Comparison of ENCODE assay signal across 1 cellular context in the genomic region with DNA sequence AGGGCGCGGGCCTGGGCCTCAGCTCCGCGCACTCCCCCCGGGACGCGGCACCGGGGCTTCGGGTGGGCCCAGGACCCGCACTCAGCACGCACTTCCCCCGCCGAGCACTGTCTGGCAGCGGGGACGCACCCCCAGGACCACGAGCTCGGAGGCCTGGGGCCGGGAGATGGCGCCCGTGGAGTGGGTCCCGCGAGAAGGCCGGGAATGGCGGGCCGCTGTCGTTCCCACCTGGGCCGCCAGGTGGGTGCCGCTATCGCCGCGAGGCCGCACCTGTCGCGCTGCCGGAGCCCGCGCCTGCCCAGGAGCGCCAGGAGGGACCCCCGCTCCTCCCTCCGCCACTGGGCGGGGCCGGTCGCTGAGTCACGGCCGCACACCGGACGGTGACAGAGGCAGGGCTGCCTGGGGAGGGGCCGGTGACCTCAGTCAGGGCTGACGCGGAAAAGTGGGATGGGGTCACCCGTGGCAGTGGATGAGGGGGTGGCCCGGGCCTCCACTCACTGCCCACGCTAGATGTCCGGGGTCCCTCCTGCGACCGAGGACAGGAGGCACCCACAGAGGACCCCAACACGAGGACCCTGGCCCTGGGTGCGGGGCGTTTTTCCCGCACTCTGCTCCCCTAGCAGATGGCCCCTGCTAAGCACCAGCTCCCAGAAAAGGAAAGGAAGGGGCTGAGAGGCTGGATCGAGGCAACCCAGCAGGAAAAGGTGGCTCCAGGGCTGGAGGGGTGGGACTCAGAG.
TF ChIP-seq lines count a peak whose summit lies in the region.

No MANE protein-coding gene starts in this region.

TF ChIP-seq in K562, 482 proteins besides CTCF, POLR2A, EP300 and RAD21 (continued from another document and continues in another):
- TF ChIP-seq, protein P1, sequence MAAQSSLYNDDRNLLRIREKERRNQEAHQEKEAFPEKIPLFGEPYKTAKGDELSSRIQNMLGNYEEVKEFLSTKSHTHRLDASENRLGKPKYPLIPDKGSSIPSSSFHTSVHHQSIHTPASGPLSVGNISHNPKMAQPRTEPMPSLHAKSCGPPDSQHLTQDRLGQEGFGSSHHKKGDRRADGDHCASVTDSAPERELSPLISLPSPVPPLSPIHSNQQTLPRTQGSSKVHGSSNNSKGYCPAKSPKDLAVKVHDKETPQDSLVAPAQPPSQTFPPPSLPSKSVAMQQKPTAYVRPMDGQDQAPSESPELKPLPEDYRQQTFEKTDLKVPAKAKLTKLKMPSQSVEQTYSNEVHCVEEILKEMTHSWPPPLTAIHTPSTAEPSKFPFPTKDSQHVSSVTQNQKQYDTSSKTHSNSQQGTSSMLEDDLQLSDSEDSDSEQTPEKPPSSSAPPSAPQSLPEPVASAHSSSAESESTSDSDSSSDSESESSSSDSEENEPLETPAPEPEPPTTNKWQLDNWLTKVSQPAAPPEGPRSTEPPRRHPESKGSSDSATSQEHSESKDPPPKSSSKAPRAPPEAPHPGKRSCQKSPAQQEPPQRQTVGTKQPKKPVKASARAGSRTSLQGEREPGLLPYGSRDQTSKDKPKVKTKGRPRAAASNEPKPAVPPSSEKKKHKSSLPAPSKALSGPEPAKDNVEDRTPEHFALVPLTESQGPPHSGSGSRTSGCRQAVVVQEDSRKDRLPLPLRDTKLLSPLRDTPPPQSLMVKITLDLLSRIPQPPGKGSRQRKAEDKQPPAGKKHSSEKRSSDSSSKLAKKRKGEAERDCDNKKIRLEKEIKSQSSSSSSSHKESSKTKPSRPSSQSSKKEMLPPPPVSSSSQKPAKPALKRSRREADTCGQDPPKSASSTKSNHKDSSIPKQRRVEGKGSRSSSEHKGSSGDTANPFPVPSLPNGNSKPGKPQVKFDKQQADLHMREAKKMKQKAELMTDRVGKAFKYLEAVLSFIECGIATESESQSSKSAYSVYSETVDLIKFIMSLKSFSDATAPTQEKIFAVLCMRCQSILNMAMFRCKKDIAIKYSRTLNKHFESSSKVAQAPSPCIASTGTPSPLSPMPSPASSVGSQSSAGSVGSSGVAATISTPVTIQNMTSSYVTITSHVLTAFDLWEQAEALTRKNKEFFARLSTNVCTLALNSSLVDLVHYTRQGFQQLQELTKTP (IDR thresholded peaks at IDR 0.05; ENCODE audit: low read depth in 1 of 2, partially characterized antibody in 2 of 2) = no peak
- TF ChIP-seq, protein P2, sequence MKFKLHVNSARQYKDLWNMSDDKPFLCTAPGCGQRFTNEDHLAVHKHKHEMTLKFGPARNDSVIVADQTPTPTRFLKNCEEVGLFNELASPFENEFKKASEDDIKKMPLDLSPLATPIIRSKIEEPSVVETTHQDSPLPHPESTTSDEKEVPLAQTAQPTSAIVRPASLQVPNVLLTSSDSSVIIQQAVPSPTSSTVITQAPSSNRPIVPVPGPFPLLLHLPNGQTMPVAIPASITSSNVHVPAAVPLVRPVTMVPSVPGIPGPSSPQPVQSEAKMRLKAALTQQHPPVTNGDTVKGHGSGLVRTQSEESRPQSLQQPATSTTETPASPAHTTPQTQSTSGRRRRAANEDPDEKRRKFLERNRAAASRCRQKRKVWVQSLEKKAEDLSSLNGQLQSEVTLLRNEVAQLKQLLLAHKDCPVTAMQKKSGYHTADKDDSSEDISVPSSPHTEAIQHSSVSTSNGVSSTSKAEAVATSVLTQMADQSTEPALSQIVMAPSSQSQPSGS (CRISPR knock-in tag; IDR thresholded peaks at IDR 0.05) = no peak
- TF ChIP-seq, protein P3, sequence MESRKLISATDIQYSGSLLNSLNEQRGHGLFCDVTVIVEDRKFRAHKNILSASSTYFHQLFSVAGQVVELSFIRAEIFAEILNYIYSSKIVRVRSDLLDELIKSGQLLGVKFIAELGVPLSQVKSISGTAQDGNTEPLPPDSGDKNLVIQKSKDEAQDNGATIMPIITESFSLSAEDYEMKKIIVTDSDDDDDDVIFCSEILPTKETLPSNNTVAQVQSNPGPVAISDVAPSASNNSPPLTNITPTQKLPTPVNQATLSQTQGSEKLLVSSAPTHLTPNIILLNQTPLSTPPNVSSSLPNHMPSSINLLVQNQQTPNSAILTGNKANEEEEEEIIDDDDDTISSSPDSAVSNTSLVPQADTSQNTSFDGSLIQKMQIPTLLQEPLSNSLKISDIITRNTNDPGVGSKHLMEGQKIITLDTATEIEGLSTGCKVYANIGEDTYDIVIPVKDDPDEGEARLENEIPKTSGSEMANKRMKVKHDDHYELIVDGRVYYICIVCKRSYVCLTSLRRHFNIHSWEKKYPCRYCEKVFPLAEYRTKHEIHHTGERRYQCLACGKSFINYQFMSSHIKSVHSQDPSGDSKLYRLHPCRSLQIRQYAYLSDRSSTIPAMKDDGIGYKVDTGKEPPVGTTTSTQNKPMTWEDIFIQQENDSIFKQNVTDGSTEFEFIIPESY (CRISPR knock-in tag; IDR thresholded peaks at IDR 0.05) = no peak; the same call in 1 of the 2 replicates
- TF ChIP-seq, protein P4, sequence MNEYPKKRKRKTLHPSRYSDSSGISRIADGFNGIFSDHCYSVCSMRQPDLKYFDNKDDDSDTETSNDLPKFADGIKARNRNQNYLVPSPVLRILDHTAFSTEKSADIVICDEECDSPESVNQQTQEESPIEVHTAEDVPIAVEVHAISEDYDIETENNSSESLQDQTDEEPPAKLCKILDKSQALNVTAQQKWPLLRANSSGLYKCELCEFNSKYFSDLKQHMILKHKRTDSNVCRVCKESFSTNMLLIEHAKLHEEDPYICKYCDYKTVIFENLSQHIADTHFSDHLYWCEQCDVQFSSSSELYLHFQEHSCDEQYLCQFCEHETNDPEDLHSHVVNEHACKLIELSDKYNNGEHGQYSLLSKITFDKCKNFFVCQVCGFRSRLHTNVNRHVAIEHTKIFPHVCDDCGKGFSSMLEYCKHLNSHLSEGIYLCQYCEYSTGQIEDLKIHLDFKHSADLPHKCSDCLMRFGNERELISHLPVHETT (CRISPR knock-in tag; conservative IDR thresholded peaks at IDR 0.05 in 1 of 2, IDR thresholded peaks at IDR 0.05 in 1 of 2) = no peak
- no peak for TF ChIP-seq KLF16 (IDR thresholded peaks at IDR 0.05)
- TF ChIP-seq ZNF699 (CRISPR knock-in tag; IDR thresholded peaks at IDR 0.05; ENCODE audit: insufficient replicate concordance) = no peak
- no peak for TF ChIP-seq NFATC3 (IDR thresholded peaks at IDR 0.05)
- TF ChIP-seq NFYB (IDR thresholded peaks at IDR 0.05; ENCODE audit: extremely low read depth, insufficient read length) = no peak
- no peak for TF ChIP-seq ZNF584 (CRISPR knock-in tag; IDR thresholded peaks at IDR 0.05; ENCODE audit: low read depth)
- TF ChIP-seq HNRNPL (IDR thresholded peaks at IDR 0.05; ENCODE audit: low read depth, low read length) = no peak
- TF ChIP-seq, protein P5, sequence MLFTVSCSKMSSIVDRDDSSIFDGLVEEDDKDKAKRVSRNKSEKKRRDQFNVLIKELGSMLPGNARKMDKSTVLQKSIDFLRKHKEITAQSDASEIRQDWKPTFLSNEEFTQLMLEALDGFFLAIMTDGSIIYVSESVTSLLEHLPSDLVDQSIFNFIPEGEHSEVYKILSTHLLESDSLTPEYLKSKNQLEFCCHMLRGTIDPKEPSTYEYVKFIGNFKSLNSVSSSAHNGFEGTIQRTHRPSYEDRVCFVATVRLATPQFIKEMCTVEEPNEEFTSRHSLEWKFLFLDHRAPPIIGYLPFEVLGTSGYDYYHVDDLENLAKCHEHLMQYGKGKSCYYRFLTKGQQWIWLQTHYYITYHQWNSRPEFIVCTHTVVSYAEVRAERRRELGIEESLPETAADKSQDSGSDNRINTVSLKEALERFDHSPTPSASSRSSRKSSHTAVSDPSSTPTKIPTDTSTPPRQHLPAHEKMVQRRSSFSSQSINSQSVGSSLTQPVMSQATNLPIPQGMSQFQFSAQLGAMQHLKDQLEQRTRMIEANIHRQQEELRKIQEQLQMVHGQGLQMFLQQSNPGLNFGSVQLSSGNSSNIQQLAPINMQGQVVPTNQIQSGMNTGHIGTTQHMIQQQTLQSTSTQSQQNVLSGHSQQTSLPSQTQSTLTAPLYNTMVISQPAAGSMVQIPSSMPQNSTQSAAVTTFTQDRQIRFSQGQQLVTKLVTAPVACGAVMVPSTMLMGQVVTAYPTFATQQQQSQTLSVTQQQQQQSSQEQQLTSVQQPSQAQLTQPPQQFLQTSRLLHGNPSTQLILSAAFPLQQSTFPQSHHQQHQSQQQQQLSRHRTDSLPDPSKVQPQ (CRISPR knock-in tag; IDR thresholded peaks at IDR 0.05; ENCODE audit: borderline replicate concordance) = no peak
- no peak for TF ChIP-seq TFAM (CRISPR knock-in tag; conservative IDR thresholded peaks at IDR 0.05)
- TF ChIP-seq, protein P6, sequence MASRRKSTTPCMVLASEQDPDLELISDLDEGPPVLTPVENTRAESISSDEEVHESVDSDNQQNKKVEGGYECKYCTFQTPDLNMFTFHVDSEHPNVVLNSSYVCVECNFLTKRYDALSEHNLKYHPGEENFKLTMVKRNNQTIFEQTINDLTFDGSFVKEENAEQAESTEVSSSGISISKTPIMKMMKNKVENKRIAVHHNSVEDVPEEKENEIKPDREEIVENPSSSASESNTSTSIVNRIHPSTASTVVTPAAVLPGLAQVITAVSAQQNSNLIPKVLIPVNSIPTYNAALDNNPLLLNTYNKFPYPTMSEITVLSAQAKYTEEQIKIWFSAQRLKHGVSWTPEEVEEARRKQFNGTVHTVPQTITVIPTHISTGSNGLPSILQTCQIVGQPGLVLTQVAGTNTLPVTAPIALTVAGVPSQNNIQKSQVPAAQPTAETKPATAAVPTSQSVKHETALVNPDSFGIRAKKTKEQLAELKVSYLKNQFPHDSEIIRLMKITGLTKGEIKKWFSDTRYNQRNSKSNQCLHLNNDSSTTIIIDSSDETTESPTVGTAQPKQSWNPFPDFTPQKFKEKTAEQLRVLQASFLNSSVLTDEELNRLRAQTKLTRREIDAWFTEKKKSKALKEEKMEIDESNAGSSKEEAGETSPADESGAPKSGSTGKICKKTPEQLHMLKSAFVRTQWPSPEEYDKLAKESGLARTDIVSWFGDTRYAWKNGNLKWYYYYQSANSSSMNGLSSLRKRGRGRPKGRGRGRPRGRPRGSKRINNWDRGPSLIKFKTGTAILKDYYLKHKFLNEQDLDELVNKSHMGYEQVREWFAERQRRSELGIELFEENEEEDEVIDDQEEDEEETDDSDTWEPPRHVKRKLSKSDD (conservative IDR thresholded peaks at IDR 0.05; ENCODE audit: low read length) = no peak
- TF ChIP-seq TAL1 (IDR thresholded peaks at IDR 0.05) = no peak
- TF ChIP-seq ZNF274 (IDR thresholded peaks at IDR 0.05; ENCODE audit: borderline replicate concordance, low read depth, low read length) = no peak
- peak; percentile 77; the same call in 1 of the 2 replicates for TF ChIP-seq ZBED1 (IDR thresholded peaks at IDR 0.05)
- TF ChIP-seq ZNF583 (CRISPR knock-in tag; IDR thresholded peaks at IDR 0.05) = no peak
- no peak for TF ChIP-seq IFI16 (CRISPR knock-in tag; IDR thresholded peaks at IDR 0.05)
- TF ChIP-seq ZFP1 (CRISPR knock-in tag; IDR thresholded peaks at IDR 0.05) = no peak
- TF ChIP-seq ZNF133 (CRISPR knock-in tag; IDR thresholded peaks at IDR 0.05) = no peak
- no peak for TF ChIP-seq ZNF766 (CRISPR knock-in tag; conservative IDR thresholded peaks at IDR 0.05)
- TF ChIP-seq KDM2B (CRISPR knock-in tag; IDR thresholded peaks at IDR 0.05) = no peak
- TF ChIP-seq, protein P7, sequence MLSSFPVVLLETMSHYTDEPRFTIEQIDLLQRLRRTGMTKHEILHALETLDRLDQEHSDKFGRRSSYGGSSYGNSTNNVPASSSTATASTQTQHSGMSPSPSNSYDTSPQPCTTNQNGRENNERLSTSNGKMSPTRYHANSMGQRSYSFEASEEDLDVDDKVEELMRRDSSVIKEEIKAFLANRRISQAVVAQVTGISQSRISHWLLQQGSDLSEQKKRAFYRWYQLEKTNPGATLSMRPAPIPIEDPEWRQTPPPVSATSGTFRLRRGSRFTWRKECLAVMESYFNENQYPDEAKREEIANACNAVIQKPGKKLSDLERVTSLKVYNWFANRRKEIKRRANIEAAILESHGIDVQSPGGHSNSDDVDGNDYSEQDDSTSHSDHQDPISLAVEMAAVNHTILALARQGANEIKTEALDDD (IDR thresholded peaks at IDR 0.05) = no peak
- no peak for TF ChIP-seq NFRKB (IDR thresholded peaks at IDR 0.05; ENCODE audit: low read depth)
- no peak for TF ChIP-seq KAT2B (IDR thresholded peaks at IDR 0.05; ENCODE audit: low read depth, low read length)
- no peak for TF ChIP-seq ZFP30 (CRISPR knock-in tag; IDR thresholded peaks at IDR 0.05; ENCODE audit: borderline replicate concordance)
- no peak for TF ChIP-seq TCF3 (CRISPR knock-in tag; IDR thresholded peaks at IDR 0.05)
- no peak for TF ChIP-seq PYGO2 (tag; IDR thresholded peaks at IDR 0.05)
- no peak for TF ChIP-seq HCFC1 (IDR thresholded peaks at IDR 0.05; ENCODE audit: low read depth, low read length)
- no peak for TF ChIP-seq MTA1 (IDR thresholded peaks at IDR 0.05; ENCODE audit: borderline replicate concordance)
- TF ChIP-seq ZFP36 (IDR thresholded peaks at IDR 0.05; ENCODE audit: low read depth, low read length, partially characterized antibody) = no peak
- TF ChIP-seq, protein P8, sequence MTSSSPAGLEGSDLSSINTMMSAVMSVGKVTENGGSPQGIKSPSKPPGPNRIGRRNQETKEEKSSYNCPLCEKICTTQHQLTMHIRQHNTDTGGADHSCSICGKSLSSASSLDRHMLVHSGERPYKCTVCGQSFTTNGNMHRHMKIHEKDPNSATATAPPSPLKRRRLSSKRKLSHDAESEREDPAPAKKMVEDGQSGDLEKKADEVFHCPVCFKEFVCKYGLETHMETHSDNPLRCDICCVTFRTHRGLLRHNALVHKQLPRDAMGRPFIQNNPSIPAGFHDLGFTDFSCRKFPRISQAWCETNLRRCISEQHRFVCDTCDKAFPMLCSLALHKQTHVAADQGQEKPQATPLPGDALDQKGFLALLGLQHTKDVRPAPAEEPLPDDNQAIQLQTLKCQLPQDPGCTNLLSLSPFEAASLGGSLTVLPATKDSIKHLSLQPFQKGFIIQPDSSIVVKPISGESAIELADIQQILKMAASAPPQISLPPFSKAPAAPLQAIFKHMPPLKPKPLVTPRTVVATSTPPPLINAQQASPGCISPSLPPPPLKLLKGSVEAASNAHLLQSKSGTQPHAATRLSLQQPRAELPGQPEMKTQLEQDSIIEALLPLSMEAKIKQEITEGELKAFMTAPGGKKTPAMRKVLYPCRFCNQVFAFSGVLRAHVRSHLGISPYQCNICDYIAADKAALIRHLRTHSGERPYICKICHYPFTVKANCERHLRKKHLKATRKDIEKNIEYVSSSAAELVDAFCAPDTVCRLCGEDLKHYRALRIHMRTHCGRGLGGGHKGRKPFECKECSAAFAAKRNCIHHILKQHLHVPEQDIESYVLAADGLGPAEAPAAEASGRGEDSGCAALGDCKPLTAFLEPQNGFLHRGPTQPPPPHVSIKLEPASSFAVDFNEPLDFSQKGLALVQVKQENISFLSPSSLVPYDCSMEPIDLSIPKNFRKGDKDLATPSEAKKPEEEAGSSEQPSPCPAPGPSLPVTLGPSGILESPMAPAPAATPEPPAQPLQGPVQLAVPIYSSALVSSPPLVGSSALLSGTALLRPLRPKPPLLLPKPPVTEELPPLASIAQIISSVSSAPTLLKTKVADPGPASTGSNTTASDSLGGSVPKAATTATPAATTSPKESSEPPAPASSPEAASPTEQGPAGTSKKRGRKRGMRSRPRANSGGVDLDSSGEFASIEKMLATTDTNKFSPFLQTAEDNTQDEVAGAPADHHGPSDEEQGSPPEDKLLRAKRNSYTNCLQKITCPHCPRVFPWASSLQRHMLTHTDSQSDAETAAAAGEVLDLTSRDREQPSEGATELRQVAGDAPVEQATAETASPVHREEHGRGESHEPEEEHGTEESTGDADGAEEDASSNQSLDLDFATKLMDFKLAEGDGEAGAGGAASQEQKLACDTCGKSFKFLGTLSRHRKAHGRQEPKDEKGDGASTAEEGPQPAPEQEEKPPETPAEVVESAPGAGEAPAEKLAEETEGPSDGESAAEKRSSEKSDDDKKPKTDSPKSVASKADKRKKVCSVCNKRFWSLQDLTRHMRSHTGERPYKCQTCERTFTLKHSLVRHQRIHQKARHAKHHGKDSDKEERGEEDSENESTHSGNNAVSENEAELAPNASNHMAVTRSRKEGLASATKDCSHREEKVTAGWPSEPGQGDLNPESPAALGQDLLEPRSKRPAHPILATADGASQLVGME (CRISPR knock-in tag; IDR thresholded peaks at IDR 0.05) = no peak
- no peak for TF ChIP-seq ZNF780A (CRISPR knock-in tag; IDR thresholded peaks at IDR 0.05)
- no peak for TF ChIP-seq CHD4 (IDR thresholded peaks at IDR 0.05; ENCODE audit: insufficient read depth, insufficient replicate concordance, low read depth, low read length, poor library complexity, severe bottlenecking)
- TF ChIP-seq PTBP1 (IDR thresholded peaks at IDR 0.05; ENCODE audit: low read depth, low read length) = no peak
